Comparison of ENCODE assay signal across 13 cellular contexts in genomic region chr5:75059887-75060286, GRCh38. TPM values are rescaled to one million over a fixed set of nuclear protein-coding genes. Genes with fewer than 3 reads are reported as not detected.
DNase-seq lines count a peak whose midpoint lies in the region; ATAC-seq, FAIRE-seq and TF ChIP-seq lines count a peak whose summit lies in the region.
"Had no signal": no experiment of that assay in that cellular context is flagged by ENCODE, and none has a peak within 500 bp of the region (broad histone marks: within the 10 kb centered on the region; RNA-seq: fewer than 3 reads in every experiment).

No MANE protein-coding gene starts in this region.

- H3K27ac ChIP-seq in A549 (no peak overlapping the region), upper lobe of left lung (no peak overlapping the region)
- H3K27ac ChIP-seq in CD8-positive, alpha-beta memory T cell (ENCODE audit: low read depth, low read length): no peak overlapping the region
- H3K27ac ChIP-seq: ovary had no signal

- H3K4me3 ChIP-seq in A549 (no peak overlapping the region), upper lobe of left lung (no peak overlapping the region)
- no peak overlapping the region for H3K4me3 ChIP-seq in CD8-positive, alpha-beta memory T cell (ENCODE audit: low read length)
- H3K4me3 ChIP-seq: ovary had no signal

- peak overlapping the region in 6 of 7 donors; percentile 5 to 66 (median 12) for H3K4me3 Mint-ChIP-seq in CD8-positive, alpha-beta memory T cell
- no peak overlapping the region for H3K4me3 Mint-ChIP-seq in activated CD4-positive, alpha-beta T cell treated with anti-CD3 and anti-CD28 coated beads for 36 hours
- peak overlapping the region; percentile 47 for H3K4me3 Mint-ChIP-seq in activated naive CD8-positive, alpha-beta T cell treated with anti-CD3 and anti-CD28 coated beads, Interleukin-2, amount 50 U/mL, for 24 hours

- 81% methylated on average over 3 of the region's 3 CpGs for WGBS in A549 (ENCODE audit: missing lambda C conversion rate)
- 64 to 70% methylated on average over 3 of the region's 3 CpGs for WGBS in upper lobe of left lung, 2 donors

- H3K9me3 ChIP-seq in A549: no peaks in the 10 kb centered on the region
- no peaks in the 10 kb centered on the region for H3K9me3 ChIP-seq in CD8-positive, alpha-beta memory T cell (ENCODE audit: low read length)
- H3K9me3 ChIP-seq in upper lobe of left lung: no peaks in the 10 kb centered on the region
- H3K9me3 ChIP-seq: ovary had no signal

- DNase-seq in A549 (ENCODE audit: low read depth in 1 of 2, low spot score in 1 of 2): no peak
- DNase-seq in CD8-positive, alpha-beta memory T cell: peak in 3 of 5 donors; percentile 56 to 89 (median 57)
- DNase-seq in activated CD4-positive, alpha-beta T cell treated with anti-CD3 and anti-CD28 coated beads for 36 hours: peak; percentile 57
- no peak for DNase-seq in activated naive CD8-positive, alpha-beta T cell treated with anti-CD3 and anti-CD28 coated beads, Interleukin-2, amount 50 U/mL, for 24 hours
- DNase-seq in NCI-H2171 treated with DMSO at 0.1 percent for 48 hours (lab: John Stamatoyannopoulos, UW): no peak
- no peak for DNase-seq in upper lobe of left lung
- DNase-seq: NCI-H1105 treated with DMSO at 0.1 percent for 48 hours, ovary, T-helper 9 cell had no signal

- H3K27ac Mint-ChIP-seq in CD8-positive, alpha-beta memory T cell: peak overlapping the region in 7 of 8 donors; percentile 45 to 97 (median 81)
- peak overlapping the region; percentile 90 for H3K27ac Mint-ChIP-seq in activated CD4-positive, alpha-beta T cell treated with anti-CD3 and anti-CD28 coated beads for 36 hours
- H3K27ac Mint-ChIP-seq in activated naive CD8-positive, alpha-beta T cell treated with anti-CD3 and anti-CD28 coated beads, Interleukin-2, amount 50 U/mL, for 24 hours: peak overlapping the region; percentile 69

- no peak for TF ChIP-seq RAD21 in A549 (conservative IDR thresholded peaks at IDR 0.05 in 1 of 2, IDR thresholded peaks at IDR 0.05 in 1 of 2)

- H3K36me3 Mint-ChIP-seq in CD8-positive, alpha-beta memory T cell: peaks cover 0 to 5% (median 0%) of the 10 kb centered on the region in 3 donors
- peaks cover 1% of the 10 kb centered on the region for H3K36me3 Mint-ChIP-seq in activated CD4-positive, alpha-beta T cell treated with anti-CD3 and anti-CD28 coated beads for 36 hours (ENCODE audit: low read depth)
- no peaks in the 10 kb centered on the region for H3K36me3 Mint-ChIP-seq in activated naive CD8-positive, alpha-beta T cell treated with anti-CD3 and anti-CD28 coated beads, Interleukin-2, amount 50 U/mL, for 24 hours (ENCODE audit: low read depth)

- no peak for TF ChIP-seq EP300 in A549 (IDR thresholded peaks at IDR 0.05)
- no peak for TF ChIP-seq EP300 in upper lobe of left lung (IDR thresholded peaks at IDR 0.05)

- no peaks in the 10 kb centered on the region for H3K9me3 Mint-ChIP-seq in CD8-positive, alpha-beta memory T cell
- H3K9me3 Mint-ChIP-seq in activated CD4-positive, alpha-beta T cell treated with anti-CD3 and anti-CD28 coated beads for 36 hours (ENCODE audit: low read depth): peaks cover 2% of the 10 kb centered on the region
- peaks cover 3% of the 10 kb centered on the region for H3K9me3 Mint-ChIP-seq in activated naive CD8-positive, alpha-beta T cell treated with anti-CD3 and anti-CD28 coated beads, Interleukin-2, amount 50 U/mL, for 24 hours

- POLR2A ChIA-PET in A549 (lab: Yijun Ruan, JAX): no interaction called here
- POLR2A ChIA-PET in CD8-positive, alpha-beta memory T cell (lab: Charles Lee): no interaction called here
- POLR2A ChIA-PET in activated CD4-positive, alpha-beta T cell treated with anti-CD3 and anti-CD28 coated beads for 36 hours (lab: Charles Lee): interaction anchor here (0.7 to 1.4 kb wide), 3 partner anchors 12 to 508 kb away, joined by 3 read pairs; partner anchors contain the start of gene ANKRD31

- no peak for ATAC-seq in A549
- peak; percentile 75 for ATAC-seq in activated CD4-positive, alpha-beta T cell treated with anti-CD3 and anti-CD28 coated beads for 36 hours
- peak; percentile 66 for ATAC-seq in activated naive CD8-positive, alpha-beta T cell treated with anti-CD3 and anti-CD28 coated beads, Interleukin-2, amount 50 U/mL, for 24 hours
- ATAC-seq in GM18517 (IDR thresholded peaks at IDR 0.05; ENCODE audit: unreplicated experiment): no peak
- no peak for ATAC-seq in HG02938 (IDR thresholded peaks at IDR 0.05; ENCODE audit: unreplicated experiment)
- no peak for ATAC-seq in upper lobe of left lung (ENCODE audit: low FRiP score in 2 of 2)
- ATAC-seq: Panc1 had no signal

- no peak overlapping the region for H3K4me2 ChIP-seq in A549

- intact Hi-C loops in activated CD4-positive, alpha-beta T cell treated with anti-CD3 and anti-CD28 coated beads for 36 hours (cut with DNase I, micrococcal nuclease): no loop called here

- H3K4me1 ChIP-seq in A549 (no peaks in the 10 kb centered on the region), upper lobe of left lung (no peaks in the 10 kb centered on the region)
- peaks cover 79% of the 10 kb centered on the region for H3K4me1 ChIP-seq in CD8-positive, alpha-beta memory T cell (ENCODE audit: insufficient read depth, low read length)

- H3K4me1 Mint-ChIP-seq in CD8-positive, alpha-beta memory T cell: peaks cover 29 to 77% (median 67%) of the 10 kb centered on the region in 3 donors
- H3K4me1 Mint-ChIP-seq in activated CD4-positive, alpha-beta T cell treated with anti-CD3 and anti-CD28 coated beads for 36 hours: peaks cover 77% of the 10 kb centered on the region
- H3K4me1 Mint-ChIP-seq in activated naive CD8-positive, alpha-beta T cell treated with anti-CD3 and anti-CD28 coated beads, Interleukin-2, amount 50 U/mL, for 24 hours: peaks cover 84% of the 10 kb centered on the region

- CTCF ChIA-PET in A549 (lab: Yijun Ruan, JAX): interaction anchor here (1.0 to 2.5 kb wide), 4 partner anchors 10 to 29 kb away, joined by 3 to 9 read pairs (median 3); no protein-coding TSS in a partner anchor
- CTCF ChIA-PET in CD8-positive, alpha-beta memory T cell (lab: Charles Lee): interaction anchor here (0.8 to 2.9 kb wide), 5 partner anchors 10 to 177 kb away, joined by 3 to 13 read pairs (median 3); partner anchors contain the start of gene ANKRD31
- CTCF ChIA-PET in activated CD4-positive, alpha-beta T cell treated with anti-CD3 and anti-CD28 coated beads for 36 hours (lab: Charles Lee): interaction anchor here (2.4 to 3.6 kb wide), 2 partner anchors 10 to 11 kb away, joined by 8 to 36 read pairs; no protein-coding TSS in a partner anchor

- no peaks in the 10 kb centered on the region for H3K36me3 ChIP-seq in CD8-positive, alpha-beta memory T cell (ENCODE audit: insufficient read depth, low read length)
- H3K36me3 ChIP-seq in upper lobe of left lung: no peaks in the 10 kb centered on the region
- H3K36me3 ChIP-seq: ovary had no signal

- no peaks in the 10 kb centered on the region for H3K27me3 ChIP-seq in CD8-positive, alpha-beta memory T cell (ENCODE audit: insufficient read depth, low read length, poor library complexity, severe bottlenecking)
- H3K27me3 ChIP-seq in upper lobe of left lung: no peaks in the 10 kb centered on the region
- H3K27me3 ChIP-seq: ovary had no signal

- FAIRE-seq in A549 (lab: Jason Lieb, UNC): peak; percentile 28
- FAIRE-seq: GM12892 had no signal

- no peak for TF ChIP-seq CTCF in A549 (IDR thresholded peaks at IDR 0.05)
- no peak for TF ChIP-seq CTCF in upper lobe of left lung (IDR thresholded peaks at IDR 0.05)

- peaks cover 0 to 2% of the 10 kb centered on the region in 2 donors for H3K27me3 Mint-ChIP-seq in CD8-positive, alpha-beta memory T cell
- H3K27me3 Mint-ChIP-seq in activated CD4-positive, alpha-beta T cell treated with anti-CD3 and anti-CD28 coated beads for 36 hours: no peaks in the 10 kb centered on the region
- H3K27me3 Mint-ChIP-seq in activated naive CD8-positive, alpha-beta T cell treated with anti-CD3 and anti-CD28 coated beads, Interleukin-2, amount 50 U/mL, for 24 hours: no peaks in the 10 kb centered on the region

- TF ChIP-seq POLR2A in A549 (IDR thresholded peaks at IDR 0.05; ENCODE audit: low read length) (no peak), upper lobe of left lung (IDR thresholded peaks at IDR 0.05) (no peak)

TF ChIP-seq in A549, 52 proteins besides CTCF, POLR2A, EP300 and RAD21 (continues in another document):
- TF ChIP-seq USF2 (IDR thresholded peaks at IDR 0.05) (no peak), FOXS1 (CRISPR knock-in tag; IDR thresholded peaks at IDR 0.05) (no peak), CBX2 (IDR thresholded peaks at IDR 0.05; ENCODE audit: borderline replicate concordance, low read depth) (no peak), JUNB (IDR thresholded peaks at IDR 0.05) (no peak)
- TF ChIP-seq, protein P1, sequence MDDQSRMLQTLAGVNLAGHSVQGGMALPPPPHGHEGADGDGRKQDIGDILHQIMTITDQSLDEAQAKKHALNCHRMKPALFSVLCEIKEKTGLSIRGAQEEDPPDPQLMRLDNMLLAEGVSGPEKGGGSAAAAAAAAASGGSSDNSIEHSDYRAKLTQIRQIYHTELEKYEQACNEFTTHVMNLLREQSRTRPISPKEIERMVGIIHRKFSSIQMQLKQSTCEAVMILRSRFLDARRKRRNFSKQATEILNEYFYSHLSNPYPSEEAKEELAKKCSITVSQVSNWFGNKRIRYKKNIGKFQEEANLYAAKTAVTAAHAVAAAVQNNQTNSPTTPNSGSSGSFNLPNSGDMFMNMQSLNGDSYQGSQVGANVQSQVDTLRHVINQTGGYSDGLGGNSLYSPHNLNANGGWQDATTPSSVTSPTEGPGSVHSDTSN (IDR thresholded peaks at IDR 0.05): no peak
- TF ChIP-seq, protein P2, sequence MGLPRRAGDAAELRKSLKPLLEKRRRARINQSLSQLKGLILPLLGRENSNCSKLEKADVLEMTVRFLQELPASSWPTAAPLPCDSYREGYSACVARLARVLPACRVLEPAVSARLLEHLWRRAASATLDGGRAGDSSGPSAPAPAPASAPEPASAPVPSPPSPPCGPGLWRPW (IDR thresholded peaks at IDR 0.05): no peak

RNA-seq across cellular contexts. Expression of gene GCNT4, which starts 7.5 kb away (rescaled TPM):
- polyA plus RNA-seq in A549 (2011; rRNA removed) (0.34 and 0.39 TPM in 2 replicates), A549 (2017; fragmentation: RNase III; extraction: RNeasy Plus Mini Kit Qiagen cat#74134 plus additional on column Dnase treatment) (0.25 to 0.28 TPM (median 0.28 TPM) in 3 replicates)
- polyA plus RNA-seq in A549 (2012; cell fraction: cytosol; rRNA removed): 0.03 and 0.04 TPM in 2 replicates
- polyA plus RNA-seq in A549 (2012; cell fraction: nucleus; rRNA removed): 0.01 and 0.06 TPM in 2 replicates
- 0.17 and 0.24 TPM in 2 replicates for polyA minus RNA-seq in A549 (2011; rRNA and poly(A)+ RNA removed)
- total RNA-seq in CD8-positive, alpha-beta memory T cell: 1 to 10 TPM; 1.4 to 1.6 TPM
- polyA plus RNA-seq in CD8-positive, alpha-beta memory T cell: 1.3 TPM
- total RNA-seq in activated CD4-positive, alpha-beta T cell treated with anti-CD3 and anti-CD28 coated beads for 36 hours: 1 to 10 TPM; 1.9 to 2.1 TPM
- total RNA-seq in upper lobe of left lung: 1 to 10 TPM in 5 of 6 donors, under 1 TPM in 1; 0.33 to 3.6 (median 1.8) TPM

Comparison
In these comparisons a context has a peak if more than half of its experiments do, and no peak if none do; other contexts are left out.
1. ATAC-seq: peak in activated CD4-positive, alpha-beta T cell treated with anti-CD3 and anti-CD28 coated beads for 36 hours (single experiment) and activated naive CD8-positive, alpha-beta T cell treated with anti-CD3 and anti-CD28 coated beads, Interleukin-2, amount 50 U/mL, for 24 hours (single experiment); none in A549 (0 of 2), GM18517 (single experiment), HG02938 (single experiment) and upper lobe of left lung (0 of 2).
2. DNase-seq: peak in CD8-positive, alpha-beta memory T cell (3 of 5) and activated CD4-positive, alpha-beta T cell treated with anti-CD3 and anti-CD28 coated beads for 36 hours (single experiment); none in A549 (0 of 2), activated naive CD8-positive, alpha-beta T cell treated with anti-CD3 and anti-CD28 coated beads, Interleukin-2, amount 50 U/mL, for 24 hours (single experiment), NCI-H2171 treated with DMSO at 0.1 percent for 48 hours (single experiment) and upper lobe of left lung (0 of 2).
3. Peak in every context shown above with its lines, with median percentiles within 50 percentile points of each other: H3K27ac Mint-ChIP-seq.